Comparison of ENCODE assay signal across 12 cellular contexts in genomic region chr3:46214751-46215352, GRCh38. TPM values are rescaled to one million over a fixed set of nuclear protein-coding genes. Genes with fewer than 3 reads are reported as not detected.
DNase-seq lines count a peak whose midpoint lies in the region; ATAC-seq, FAIRE-seq and TF ChIP-seq lines count a peak whose summit lies in the region.
"Had no signal": no experiment of that assay in that cellular context is flagged by ENCODE, and none has a peak within 500 bp of the region (broad histone marks: within the 10 kb centered on the region; RNA-seq: fewer than 3 reads in every experiment).

No MANE protein-coding gene starts in this region.

- H3K36me3 ChIP-seq in brain microvascular endothelial cell (replicated peaks) (no peaks in the 10 kb centered on the region), small intestine (ENCODE audit: control insufficient read depth in 2 of 2, insufficient read depth in 2 of 2, low read length in 2 of 2) (no peaks in the 10 kb centered on the region), tibial nerve (no peaks in the 10 kb centered on the region)
- H3K36me3 ChIP-seq: esophagus squamous epithelium had no signal

- in situ Hi-C loops in brain microvascular endothelial cell (cut with HindIII; ENCODE audit: low pct_ligation_motif_present, low sequenced_read_pairs): no loop called here

- H3K4me3 ChIP-seq in brain microvascular endothelial cell (ENCODE audit: low read depth, low read length) (no peak overlapping the region), small intestine (ENCODE audit: low read depth in 1 of 2, low read length in 2 of 2) (no peak overlapping the region), tibial nerve (no peak overlapping the region)
- H3K4me3 ChIP-seq: esophagus squamous epithelium, skin epidermis had no signal

- H3K27ac ChIP-seq in brain microvascular endothelial cell (no peak overlapping the region), small intestine (ENCODE audit: low read depth in 1 of 2, low read length in 1 of 2) (no peak overlapping the region), tibial nerve (no peak overlapping the region)
- H3K27ac ChIP-seq: esophagus squamous epithelium had no signal

- peak; percentile 44 for DNase-seq in activated CD4-positive, alpha-beta T cell treated with anti-CD3 and anti-CD28 coated beads for 36 hours
- no peak for DNase-seq in activated CD4-positive, alpha-beta T cell treated with anti-CD3 and anti-CD28 coated beads for 1 hour
- DNase-seq in NCI-H128 (lab: John Stamatoyannopoulos, UW; ENCODE audit: unreplicated experiment) (peak; percentile 74), brain microvascular endothelial cell (no peak), small intestine (peak; percentile 9), tibial nerve (ENCODE audit: low spot score in 2 of 2) (no peak), GM03348 (ENCODE audit: low spot score) (no peak), NCI-H1694 treated with DMSO at 0.1 percent for 48 hours (lab: John Stamatoyannopoulos, UW) (no peak)
- DNase-seq: CD8-positive, alpha-beta memory T cell; esophagus squamous epithelium had no signal

- no peak for FAIRE-seq in small intestine (lab: Jason Lieb, UNC)

- TF ChIP-seq EP300 in tibial nerve (IDR thresholded peaks at IDR 0.05): no peak

- POLR2A ChIA-PET in activated CD4-positive, alpha-beta T cell treated with anti-CD3 and anti-CD28 coated beads for 36 hours (lab: Charles Lee): no interaction called here

- H3K9me3 ChIP-seq in small intestine (ENCODE audit: control insufficient read depth, low read depth) (no peaks in the 10 kb centered on the region), tibial nerve (peaks cover 0 to 5% (median 0%) of the 10 kb centered on the region in 4 donors)
- H3K9me3 ChIP-seq: esophagus squamous epithelium had no signal

- TF ChIP-seq CTCF in brain microvascular endothelial cell (IDR thresholded peaks at IDR 0.05; ENCODE audit: low read depth, low read length, missing control alignments) (peak; percentile 62), tibial nerve (IDR thresholded peaks at IDR 0.05) (no peak)

- CTCF ChIA-PET in activated CD4-positive, alpha-beta T cell treated with anti-CD3 and anti-CD28 coated beads for 36 hours (lab: Charles Lee): interaction anchor here (0.6 to 4.3 kb wide), 11 partner anchors 11 to 163 kb away, joined by 3 to 19 read pairs (median 3); partner anchors contain the start of gene CCR5

- no peaks in the 10 kb centered on the region for H3K4me1 Mint-ChIP-seq in activated CD4-positive, alpha-beta T cell treated with anti-CD3 and anti-CD28 coated beads for 36 hours

- peaks cover 3% of the 10 kb centered on the region for H3K27me3 ChIP-seq in brain microvascular endothelial cell (replicated peaks)
- no peaks in the 10 kb centered on the region for H3K27me3 ChIP-seq in small intestine (ENCODE audit: control insufficient read depth in 2 of 2, insufficient read depth in 2 of 2, low read length in 2 of 2)
- H3K27me3 ChIP-seq in tibial nerve: no peaks in the 10 kb centered on the region

- no peaks in the 10 kb centered on the region for H3K4me1 ChIP-seq in small intestine (ENCODE audit: control insufficient read depth in 2 of 2, insufficient read depth in 1 of 2, low read depth in 1 of 2, low read length in 1 of 2)
- peaks cover 0 to 5% (median 0%) of the 10 kb centered on the region in 4 donors for H3K4me1 ChIP-seq in tibial nerve
- H3K4me1 ChIP-seq: esophagus squamous epithelium had no signal

- no peaks in the 10 kb centered on the region for H3K36me3 Mint-ChIP-seq in activated CD4-positive, alpha-beta T cell treated with anti-CD3 and anti-CD28 coated beads for 36 hours (ENCODE audit: low read depth)

- no peak for ATAC-seq in activated CD4-positive, alpha-beta T cell treated with anti-CD3 and anti-CD28 coated beads for 36 hours
- ATAC-seq: activated CD4-positive, CD25-positive, alpha-beta regulatory T cell treated with anti-CD3 and anti-CD28 coated beads, Interleukin-2, amount 50 U/mL, for 24 hours had no signal

- WGBS in small intestine, 3 donors: 27 to 84% (median 57%) methylated on average over 1 of the region's 1 CpG
- WGBS in tibial nerve, 2 donors: 63 to 75% methylated on average over 1 of the region's 1 CpG

- no peaks in the 10 kb centered on the region for H3K27me3 Mint-ChIP-seq in activated CD4-positive, alpha-beta T cell treated with anti-CD3 and anti-CD28 coated beads for 36 hours
- H3K27me3 Mint-ChIP-seq: CD8-positive, alpha-beta memory T cell had no signal

- H3K9me3 Mint-ChIP-seq in activated CD4-positive, alpha-beta T cell treated with anti-CD3 and anti-CD28 coated beads for 36 hours (ENCODE audit: low read depth): peaks cover 3% of the 10 kb centered on the region

- intact Hi-C loops in activated CD4-positive, alpha-beta T cell treated with anti-CD3 and anti-CD28 coated beads for 36 hours (cut with DNase I, micrococcal nuclease): loop anchor here in 1 of 2 experiments (5.0 kb wide), 1 partner anchor 157 kb away; the partner anchor contains the start of gene CCR5

- no peak overlapping the region for H3K27ac Mint-ChIP-seq in activated CD4-positive, alpha-beta T cell treated with anti-CD3 and anti-CD28 coated beads for 36 hours

- TF ChIP-seq POLR2A in tibial nerve (IDR thresholded peaks at IDR 0.05): no peak

- H3K4me3 Mint-ChIP-seq in activated CD4-positive, alpha-beta T cell treated with anti-CD3 and anti-CD28 coated beads for 36 hours: no peak overlapping the region
- H3K4me3 Mint-ChIP-seq: CD8-positive, alpha-beta memory T cell had no signal

RNA-seq across cellular contexts. Expression of gene CCR1, which starts 6.7 kb away (rescaled TPM):
- total RNA-seq in activated CD4-positive, alpha-beta T cell treated with anti-CD3 and anti-CD28 coated beads for 36 hours: under 1 TPM; 0.14 to 0.16 TPM
- 1 to 10 TPM in 2 of 3 donors, under 1 TPM in 1; 0.45 to 3.6 (median 1.6) TPM for polyA plus RNA-seq in small intestine
- total RNA-seq in tibial nerve: 10 to 100 TPM in 1 of 4 donors, 1 to 10 TPM in 3; 4.0 to 25.2 (median 8.6) TPM

RNA-seq across cellular contexts. Expression of gene CCR3, which starts 27.4 kb away (rescaled TPM):
- not detected for total RNA-seq in activated CD4-positive, alpha-beta T cell treated with anti-CD3 and anti-CD28 coated beads for 36 hours
- not detected for polyA plus RNA-seq in small intestine
- total RNA-seq in tibial nerve: not detected
- total RNA-seq: CD8-positive, alpha-beta memory T cell; esophagus squamous epithelium had no signal

Comparison
In these comparisons a context has a peak if more than half of its experiments do, and no peak if none do; other contexts are left out.
1. DNase-seq: peak in activated CD4-positive, alpha-beta T cell treated with anti-CD3 and anti-CD28 coated beads for 36 hours (single experiment), NCI-H128 (single experiment) and small intestine (single experiment); none in activated CD4-positive, alpha-beta T cell treated with anti-CD3 and anti-CD28 coated beads for 1 hour (single experiment), brain microvascular endothelial cell (single experiment), tibial nerve (0 of 2), GM03348 (single experiment) and NCI-H1694 treated with DMSO at 0.1 percent for 48 hours (single experiment).
2. RNA of gene CCR1, which starts 6.7 kb away (total RNA-seq): 4.0 to 25.2 TPM in tibial nerve; 0.14 to 0.16 TPM in activated CD4-positive, alpha-beta T cell treated with anti-CD3 and anti-CD28 coated beads for 36 hours; every median in the first group is over 4 times any median in the second.